ENCODE assay signal across 18 cellular contexts in the genomic region with DNA sequence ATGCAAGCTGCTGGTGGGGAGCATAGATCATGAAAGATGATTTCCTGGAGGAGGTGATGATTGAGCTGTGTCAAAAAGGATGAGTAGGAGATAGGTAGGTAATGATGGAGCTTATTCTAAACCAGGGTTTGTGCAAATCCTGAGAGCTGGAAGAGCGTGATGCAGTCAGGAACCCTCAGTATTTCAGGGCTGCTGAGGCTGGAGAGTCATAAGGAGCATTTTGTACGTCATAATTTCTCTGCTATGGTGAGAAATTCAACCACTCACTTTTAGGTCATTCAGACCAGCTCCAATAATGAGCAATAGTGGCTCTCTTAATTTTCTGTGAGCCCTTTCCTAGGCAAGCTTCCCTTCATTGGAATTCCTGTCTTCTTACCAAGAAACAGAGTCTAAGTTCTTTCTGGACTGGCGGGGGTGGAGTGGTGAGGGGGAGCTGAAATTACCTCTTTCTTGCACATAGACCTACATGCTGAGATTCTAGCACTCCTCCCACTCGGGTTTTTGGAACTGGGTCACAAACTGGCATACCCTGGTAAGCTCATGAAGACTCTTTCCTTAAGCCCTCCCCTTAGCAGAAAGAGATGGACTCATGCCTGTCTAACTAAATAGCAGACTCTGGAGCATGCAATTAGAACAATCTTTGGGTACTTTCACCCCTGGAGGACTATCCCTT.
DNase-seq lines count a peak whose midpoint lies in the region; ATAC-seq and TF ChIP-seq lines count a peak whose summit lies in the region.
"Had no signal": no experiment of that assay in that cellular context is flagged by ENCODE, and none has a peak within 500 bp of the region (broad histone marks: within the 10 kb centered on the region; RNA-seq: fewer than 3 reads in every experiment).

No MANE protein-coding gene starts in this region.

- H3K4me3 Mint-ChIP-seq in glutamatergic neuron (ENCODE audit: unreplicated experiment) = no peak overlapping the region
- H3K4me3 Mint-ChIP-seq: CD14-positive monocyte had no signal

- no peaks in the 10 kb centered on the region for H3K4me1 ChIP-seq in SJCRH30
- H3K4me1 ChIP-seq: sigmoid colon had no signal

- peaks cover 7% of the 10 kb centered on the region for H3K4me1 Mint-ChIP-seq in glutamatergic neuron (ENCODE audit: low read depth, unreplicated experiment)

- no peak overlapping the region for H3K27ac ChIP-seq in SJCRH30
- H3K27ac ChIP-seq: sigmoid colon, SK-N-MC, stomach had no signal

- no peak overlapping the region for H3K27ac Mint-ChIP-seq in glutamatergic neuron (ENCODE audit: unreplicated experiment)

- peaks cover 2% of the 10 kb centered on the region for H3K9me3 Mint-ChIP-seq in glutamatergic neuron (ENCODE audit: unreplicated experiment)

- no peak for TF ChIP-seq CTCF in glutamatergic neuron (IDR thresholded peaks at IDR 0.05; ENCODE audit: partially characterized antibody, unreplicated experiment)

- no peak overlapping the region for H3K4me3 ChIP-seq in SJCRH30
- H3K4me3 ChIP-seq: sigmoid colon, SK-N-MC, stomach had no signal

- ATAC-seq in GM18511 (IDR thresholded peaks at IDR 0.05; ENCODE audit: unreplicated experiment) (peak; percentile 28), GM19395 (IDR thresholded peaks at IDR 0.05; ENCODE audit: unreplicated experiment) (peak; percentile 15), HG03342 (IDR thresholded peaks at IDR 0.05; ENCODE audit: unreplicated experiment) (peak; percentile 15), HG03460 (IDR thresholded peaks at IDR 0.05; ENCODE audit: unreplicated experiment) (no peak)
- ATAC-seq: HCT116 had no signal

- H3K27me3 Mint-ChIP-seq in glutamatergic neuron (ENCODE audit: unreplicated experiment) = peaks cover 4% of the 10 kb centered on the region

- H3K27me3 ChIP-seq in SJCRH30 = no peaks in the 10 kb centered on the region
- H3K27me3 ChIP-seq: sigmoid colon, stomach had no signal

- no peaks in the 10 kb centered on the region for H3K36me3 Mint-ChIP-seq in glutamatergic neuron (ENCODE audit: unreplicated experiment)
- H3K36me3 Mint-ChIP-seq: CD14-positive monocyte had no signal

- no peaks in the 10 kb centered on the region for H3K9me3 ChIP-seq in SJCRH30 (replicated peaks)
- H3K9me3 ChIP-seq: sigmoid colon had no signal

- no peaks in the 10 kb centered on the region for H3K36me3 ChIP-seq in SJCRH30
- H3K36me3 ChIP-seq: sigmoid colon, stomach had no signal

- DNase-seq in left kidney (ENCODE audit: low read depth, low spot score) = peak; percentile 3
- DNase-seq in SJCRH30 = no peak
- no peak for DNase-seq in glutamatergic neuron
- DNase-seq in NCI-H446 treated with DMSO at 0.1 percent for 48 hours (lab: John Stamatoyannopoulos, UW) = no peak
- DNase-seq: activated effector memory CD4-positive, alpha-beta T cell treated with anti-CD3 and anti-CD28 coated beads, Interleukin-2, amount 50 U/mL, for 16 hours; effector CD8-positive, alpha-beta T cell; mammary epithelial cell; NCI-H1105 treated with DMSO at 0.1 percent for 48 hours; NCI-H226; sigmoid colon; stomach had no signal
